Comparison of ENCODE assay signal across 8 cellular contexts in genomic region chr7:143380646-143381426, GRCh38. TPM values are rescaled to one million over a fixed set of nuclear protein-coding genes. Genes with fewer than 3 reads are reported as not detected.
DNase-seq lines count a peak whose midpoint lies in the region; ATAC-seq and TF ChIP-seq lines count a peak whose summit lies in the region.

A gene with protein sequence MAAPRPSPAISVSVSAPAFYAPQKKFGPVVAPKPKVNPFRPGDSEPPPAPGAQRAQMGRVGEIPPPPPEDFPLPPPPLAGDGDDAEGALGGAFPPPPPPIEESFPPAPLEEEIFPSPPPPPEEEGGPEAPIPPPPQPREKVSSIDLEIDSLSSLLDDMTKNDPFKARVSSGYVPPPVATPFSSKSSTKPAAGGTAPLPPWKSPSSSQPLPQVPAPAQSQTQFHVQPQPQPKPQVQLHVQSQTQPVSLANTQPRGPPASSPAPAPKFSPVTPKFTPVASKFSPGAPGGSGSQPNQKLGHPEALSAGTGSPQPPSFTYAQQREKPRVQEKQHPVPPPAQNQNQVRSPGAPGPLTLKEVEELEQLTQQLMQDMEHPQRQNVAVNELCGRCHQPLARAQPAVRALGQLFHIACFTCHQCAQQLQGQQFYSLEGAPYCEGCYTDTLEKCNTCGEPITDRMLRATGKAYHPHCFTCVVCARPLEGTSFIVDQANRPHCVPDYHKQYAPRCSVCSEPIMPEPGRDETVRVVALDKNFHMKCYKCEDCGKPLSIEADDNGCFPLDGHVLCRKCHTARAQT (plus strand): TSS chr7:143381345. CDS start chr7:143381572, 227 bp downstream.

- DNase-seq in COLO668 (lab: John Stamatoyannopoulos, UW; ENCODE audit: unreplicated experiment) (peak; percentile 50), HT-29 (ENCODE audit: low spot score) (peak; percentile 94), OCI-M1 (lab: John Stamatoyannopoulos, UW) (peak; percentile 87), activated T-cell treated with anti-CD3 and anti-CD28 coated beads for 4 hours (peak; percentile 86), epithelial cell of esophagus (ENCODE audit: low read depth) (peak; percentile 92), mucosa of gallbladder (ENCODE audit: low spot score) (peak; percentile 95)
- peak; percentile 74 to 86 for DNase-seq in stimulated activated CD8-positive, alpha-beta memory T cell treated with anti-CD3 and anti-CD28 coated beads, Interleukin-4, amount 100 ng/mL, for 4 hours (ENCODE audit: low read depth in 2 of 2, low spot score in 1 of 2)

- peak within 1 kb of the TSS; percentile 71 for H3K4me3 ChIP-seq in epithelial cell of esophagus (ENCODE audit: low read length)

- ATAC-seq in GM21360 (IDR thresholded peaks at IDR 0.05; ENCODE audit: unreplicated experiment), result peak; percentile 75

- TF ChIP-seq CTCF in epithelial cell of esophagus (IDR thresholded peaks at IDR 0.05; ENCODE audit: insufficient read depth, low read depth, low read length, missing control alignments), result no peak

RNA-seq across cellular contexts. Expression of the gene that starts here (rescaled TPM):
- total RNA-seq in HT-29 (2014; rRNA removed; shearing (Covaris generic)), result 116 and 148 TPM in 2 replicates
- 276 TPM for total RNA-seq in mucosa of gallbladder

Comparison
In these comparisons a context has a peak if more than half of its experiments do, and no peak if none do; other contexts are left out.
1. Peak in every context shown above with its lines: DNase-seq, ATAC-seq and H3K4me3 ChIP-seq.